ENCODE assay signal across 8 cellular contexts in the genomic region with DNA sequence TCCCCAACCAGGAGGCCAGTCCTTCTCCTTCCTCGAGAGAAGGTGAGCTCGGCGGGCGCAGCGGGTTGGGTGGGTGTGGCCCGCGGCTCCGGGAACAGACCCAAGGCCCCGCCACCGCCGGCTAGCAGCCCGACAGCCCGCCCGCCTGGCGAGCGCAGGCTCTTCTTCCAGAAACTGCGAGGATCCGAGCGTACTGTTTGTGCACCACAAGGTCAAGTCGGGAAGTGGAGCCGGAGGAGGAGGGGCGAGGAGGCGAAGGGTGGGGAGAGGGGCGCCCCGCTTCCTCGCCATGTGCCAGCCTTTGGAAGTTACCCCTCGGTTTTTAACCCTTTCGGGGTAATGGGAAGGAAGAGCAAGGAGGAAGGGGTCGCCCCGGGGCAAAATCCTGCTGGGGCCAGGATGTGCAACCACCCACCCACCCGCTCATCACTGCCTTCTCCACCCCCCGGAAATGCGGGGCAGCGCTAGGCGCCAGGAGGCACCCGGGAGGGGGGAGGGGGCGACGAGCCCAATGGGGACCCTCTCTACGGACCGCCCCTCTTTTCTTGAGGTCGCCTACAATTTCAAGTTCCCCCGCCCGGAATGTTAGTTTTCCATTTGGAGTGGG. TPM values are rescaled to one million over a fixed set of nuclear protein-coding genes. Genes with fewer than 3 reads are reported as not detected.
DNase-seq lines count a peak whose midpoint lies in the region; ATAC-seq and TF ChIP-seq lines count a peak whose summit lies in the region.

No MANE protein-coding gene starts in this region.

- peak overlapping the region; percentile 39 to 92 for H3K4me3 ChIP-seq in DND-41 (ENCODE audit: low read depth in 1 of 2, low read length in 2 of 2)
- peak overlapping the region; percentile 63 for H3K4me3 ChIP-seq in Jurkat, Clone E6-1 (ENCODE audit: low read length)
- peak overlapping the region; percentile 69 to 91 (median 74) for H3K4me3 ChIP-seq in adrenal gland
- H3K4me3 ChIP-seq in heart right ventricle: peak overlapping the region; percentile 66 to 99 (median 90)
- H3K4me3 ChIP-seq in parathyroid adenoma (ENCODE audit: low read depth, low read length): peak overlapping the region; percentile 100
- peak overlapping the region; percentile 63 to 99 (median 91) for H3K4me3 ChIP-seq in tibial nerve

- H2AFZ ChIP-seq in DND-41 (ENCODE audit: low read depth, low read length) (peak overlapping the region; percentile 69), parathyroid adenoma (peak overlapping the region; percentile 77)

- H3K4me2 ChIP-seq in DND-41 (ENCODE audit: insufficient read depth, low read length) (peak overlapping the region; percentile 98), parathyroid adenoma (ENCODE audit: low read length) (peak overlapping the region; percentile 100)

- H3K79me2 ChIP-seq in DND-41 (ENCODE audit: insufficient read depth, low read length) (peaks cover 41% of the 10 kb centered on the region), parathyroid adenoma (peaks cover 18% of the 10 kb centered on the region)

- peak; percentile 26 for TF ChIP-seq CTCF in DND-41 (IDR thresholded peaks at IDR 0.05; ENCODE audit: borderline replicate concordance, extremely low read depth, low read length, poor library complexity, severe bottlenecking)
- TF ChIP-seq CTCF in adrenal gland (IDR thresholded peaks at IDR 0.05): peak in 3 of 6 experiments; percentile 2 to 14 (median 11)
- TF ChIP-seq CTCF in heart right ventricle (IDR thresholded peaks at IDR 0.05): peak in 2 of 9 donors; percentile 12 to 30
- TF ChIP-seq CTCF in parathyroid adenoma (IDR thresholded peaks at IDR 0.05): peak; percentile 23
- peak in 1 of 5 experiments; percentile 21 for TF ChIP-seq CTCF in tibial nerve (IDR thresholded peaks at IDR 0.05)

- H3K9me3 ChIP-seq in DND-41 (ENCODE audit: insufficient read depth, low read length, severe bottlenecking): no peaks in the 10 kb centered on the region
- no peaks in the 10 kb centered on the region for H3K9me3 ChIP-seq in adrenal gland (replicated peaks in 1 of 3)
- no peaks in the 10 kb centered on the region for H3K9me3 ChIP-seq in heart right ventricle
- no peaks in the 10 kb centered on the region for H3K9me3 ChIP-seq in parathyroid adenoma (ENCODE audit: control insufficient read depth, low read length)
- H3K9me3 ChIP-seq in tibial nerve: no peaks in the 10 kb centered on the region

- DNase-seq in DND-41 (peak; percentile 90), T follicular helper cell (ENCODE audit: low read depth) (peak; percentile 56), adrenal gland (peak; percentile 90 to 95 (median 93)), heart right ventricle (peak; percentile 87 to 88), tibial nerve (ENCODE audit: low spot score in 2 of 2) (peak; percentile 78 to 81)
- peak; percentile 68 for DNase-seq in Jurkat, Clone E6-1 (ENCODE audit: low read depth, low spot score)

- peaks cover 20% of the 10 kb centered on the region for H4K20me1 ChIP-seq in DND-41 (ENCODE audit: insufficient read depth, low read length)

- ATAC-seq in DND-41 (ENCODE audit: insufficient read depth, low read depth): peak; percentile 52
- peak; percentile 25 to 68 (median 59) for ATAC-seq in heart right ventricle
- no peak for ATAC-seq in GM19452 (IDR thresholded peaks at IDR 0.05; ENCODE audit: unreplicated experiment)

- intact Hi-C loops in adrenal gland (cut with DNase I) (loop anchor here (5.0 to 10.0 kb wide), 3 partner anchors 57 to 110 kb away; a partner anchor contains a TSS), heart right ventricle (cut with DNase I) (loop anchor here in 6 of 10 donors (1.0 to 10.0 kb wide), 10 partner anchors 50 to 154 kb away; a partner anchor contains a TSS)

- H3K27me3 ChIP-seq in DND-41 (ENCODE audit: insufficient read depth, low read length, poor library complexity) (peaks cover 8% of the 10 kb centered on the region), adrenal gland (no peaks in the 10 kb centered on the region), heart right ventricle (no peaks in the 10 kb centered on the region), parathyroid adenoma (ENCODE audit: control insufficient read depth, insufficient read depth, low read length) (no peaks in the 10 kb centered on the region), tibial nerve (no peaks in the 10 kb centered on the region)

- H3K36me3 ChIP-seq in DND-41 (ENCODE audit: insufficient read depth, low read length) (peaks cover 10% of the 10 kb centered on the region), adrenal gland (replicated peaks in 1 of 2) (no peaks in the 10 kb centered on the region), heart right ventricle (no peaks in the 10 kb centered on the region), parathyroid adenoma (ENCODE audit: control insufficient read depth, insufficient read depth, low read length) (no peaks in the 10 kb centered on the region), tibial nerve (no peaks in the 10 kb centered on the region)

- 0 to 1% (median 0%) methylated on average over 16 to 43 of the region's 43 CpGs for WGBS in adrenal gland, 4 donors
- WGBS in heart right ventricle, 2 donors: 0 to 1% methylated on average over 38 to 43 of the region's 43 CpGs
- 1% methylated on average over 43 of the region's 43 CpGs for WGBS in tibial nerve, 2 donors

- H3K4me1 ChIP-seq in DND-41 (ENCODE audit: insufficient read depth, low read length) (peaks cover 28% of the 10 kb centered on the region), adrenal gland (replicated peaks in 1 of 2) (peaks cover 20 to 27% of the 10 kb centered on the region in 2 donors), heart right ventricle (peaks cover 10 to 39% (median 24%) of the 10 kb centered on the region in 9 donors), parathyroid adenoma (peaks cover 20% of the 10 kb centered on the region), tibial nerve (peaks cover 0 to 27% (median 14%) of the 10 kb centered on the region in 4 donors)

- TF ChIP-seq EP300 in tibial nerve (IDR thresholded peaks at IDR 0.05): peak in 1 of 2 donors; percentile 93

- H3K9ac ChIP-seq in DND-41 (ENCODE audit: low read depth, low read length) (peak overlapping the region; percentile 91), parathyroid adenoma (peak overlapping the region; percentile 100)

- H3K27ac ChIP-seq in DND-41 (ENCODE audit: low read length): peak overlapping the region; percentile 94
- H3K27ac ChIP-seq in adrenal gland: peak overlapping the region; percentile 97 to 99 (median 99)
- peak overlapping the region; percentile 96 to 100 (median 98) for H3K27ac ChIP-seq in heart right ventricle
- H3K27ac ChIP-seq in parathyroid adenoma: peak overlapping the region; percentile 100
- peak overlapping the region; percentile 98 to 100 (median 99) for H3K27ac ChIP-seq in tibial nerve

- TF ChIP-seq POLR2A in adrenal gland (IDR thresholded peaks at IDR 0.05) (peak; percentile 81 to 91), tibial nerve (IDR thresholded peaks at IDR 0.05) (peak; percentile 49 to 76)

RNA-seq across cellular contexts. Expression of a gene that starts 1.1 kb away (rescaled TPM):
- 21.2 TPM for polyA plus RNA-seq in Jurkat, Clone E6-1 (2012; ENCODE audit: insufficient read depth, insufficient read length)
- 100 to 1,000 TPM in 1 of 8 donors, 10 to 100 TPM in 7; 60.5 to 180 (median 83.2) TPM for total RNA-seq in adrenal gland
- polyA plus RNA-seq in adrenal gland: 10 to 100 TPM; 10.2 to 25.8 (median 25.7) TPM
- total RNA-seq in heart right ventricle: 10 to 100 TPM; 17.9 to 38.5 (median 25.2) TPM
- polyA plus RNA-seq in heart right ventricle: 1 to 10 TPM; 5.4 to 7.9 TPM
- total RNA-seq in tibial nerve: 10 to 100 TPM; 58.8 to 90.6 (median 73.9) TPM
